ENCODE assay signal across 1 cellular context in genomic region chr6:42984001-42984923, GRCh38.
TF ChIP-seq lines count a peak whose summit lies in the region.

Gene PPP2R5D, plus strand, starts transcription at chr6:42984570. Its CDS starts 108 bp downstream, at chr6:42984678.

TF ChIP-seq in GM12878, 131 proteins besides CTCF, POLR2A, EP300 and RAD21 (continued from another document):
- TF ChIP-seq BCLAF1 (IDR thresholded peaks at IDR 0.05) (no peak), MEF2A (IDR thresholded peaks at IDR 0.05; ENCODE audit: insufficient read depth, low read depth, low read length) (no peak), SMAD1 (IDR thresholded peaks at IDR 0.05; ENCODE audit: low read depth, partially characterized antibody) (peak; percentile 65), NR2F1 (conservative IDR thresholded peaks at IDR 0.05) (peak; percentile 52), JUNB (IDR thresholded peaks at IDR 0.05) (no peak), CREB1 (IDR thresholded peaks at IDR 0.05; ENCODE audit: low read depth) (peak; percentile 72), ZNF217 (IDR thresholded peaks at IDR 0.05) (no peak), MLLT1 (IDR thresholded peaks at IDR 0.05) (peak; percentile 79), TARDBP (IDR thresholded peaks at IDR 0.05; ENCODE audit: borderline replicate concordance) (no peak), PML (IDR thresholded peaks at IDR 0.05; ENCODE audit: low read length) (peak; percentile 83), DPF2 (IDR thresholded peaks at IDR 0.05) (peak; percentile 30; the same call in 1 of the 2 replicates), CBX3 (IDR thresholded peaks at IDR 0.05; ENCODE audit: borderline replicate concordance, low read depth) (no peak), SMAD5 (IDR thresholded peaks at IDR 0.05; ENCODE audit: low read depth) (peak; percentile 64; the same call in 1 of the 2 replicates), POLR2AphosphoS5 (IDR thresholded peaks at IDR 0.05; ENCODE audit: low read length) (peak; percentile 96), YY1 (IDR thresholded peaks at IDR 0.05; ENCODE audit: low read depth, low read length) (peak; percentile 81), POU2F2 (IDR thresholded peaks at IDR 0.05; ENCODE audit: borderline replicate concordance, low read depth, low read length) (peak; percentile 77; the same call in 2 of the 3 replicates), MYC (IDR thresholded peaks at IDR 0.05; ENCODE audit: insufficient read depth, insufficient read length, insufficient replicate concordance, low read length, severe bottlenecking) (no peak), BACH1 (IDR thresholded peaks at IDR 0.05; ENCODE audit: borderline replicate concordance) (no peak; the same call in 1 of the 2 replicates), E2F8 (IDR thresholded peaks at IDR 0.05; ENCODE audit: low read depth, partially characterized antibody) (no peak), BHLHE40 (IDR thresholded peaks at IDR 0.05; ENCODE audit: borderline replicate concordance in 1 of 2, low read depth in 2 of 2, low read length in 1 of 2) (peak; percentile 55 to 57; a peak in 3 of 4 replicates), RELB (IDR thresholded peaks at IDR 0.05; ENCODE audit: low read depth) (0 out of 2 replicates have a peak, but pooled peaks have one; percentile 41), GATAD2B (conservative IDR thresholded peaks at IDR 0.05; ENCODE audit: low read depth) (no peak; the same call in 1 of the 2 replicates), TCF12 (IDR thresholded peaks at IDR 0.05; ENCODE audit: low read depth, low read length) (peak; percentile 32; the same call in 1 of the 2 replicates), LARP7 (IDR thresholded peaks at IDR 0.05) (peak; percentile 12; the same call in 1 of the 2 replicates), EGR1 (IDR thresholded peaks at IDR 0.05; ENCODE audit: borderline replicate concordance in 1 of 2, low read depth in 2 of 2, low read length in 2 of 2) (peak in 1 of 2 experiments; percentile 86; a peak in 2 of 3 replicates), CBFB (IDR thresholded peaks at IDR 0.05; ENCODE audit: low read depth) (peak; percentile 31; the same call in 1 of the 2 replicates), FOS (IDR thresholded peaks at IDR 0.05; ENCODE audit: borderline replicate concordance, extremely low read depth, insufficient read length) (peak; percentile 39), RFX5 (IDR thresholded peaks at IDR 0.05; ENCODE audit: low read depth, low read length) (peak; percentile 99), TAF1 (IDR thresholded peaks at IDR 0.05; ENCODE audit: borderline replicate concordance, low read depth, low read length) (peak; percentile 71; the same call in 1 of the 2 replicates), PAX5 (IDR thresholded peaks at IDR 0.05; ENCODE audit: borderline replicate concordance, low read depth, low read length) (no peak), PBX3 (IDR thresholded peaks at IDR 0.05; ENCODE audit: insufficient replicate concordance, low read depth, low read length) (no peak), GABPA (IDR thresholded peaks at IDR 0.05; ENCODE audit: low read depth) (no peak), PRDM15 (CRISPR knock-in tag; IDR thresholded peaks at IDR 0.05) (no peak), SUZ12 (IDR thresholded peaks at IDR 0.05; ENCODE audit: unreplicated experiment) (no peak), IKZF1 (conservative IDR thresholded peaks at IDR 0.05) (peak; percentile 35), KAT2A (conservative IDR thresholded peaks at IDR 0.05; ENCODE audit: control insufficient read depth, low read depth, low read length) (no peak), ZBTB11 (CRISPR knock-in tag; IDR thresholded peaks at IDR 0.05) (no peak), POLR2AphosphoS2 (IDR thresholded peaks at IDR 0.05; ENCODE audit: low read depth, low read length) (peak; percentile 91), FOXK2 (IDR thresholded peaks at IDR 0.05) (no peak), NBN (IDR thresholded peaks at IDR 0.05) (peak; percentile 46; the same call in 1 of the 2 replicates), HDGF (IDR thresholded peaks at IDR 0.05) (0 out of 2 replicates have a peak, but pooled peaks have one; percentile 37), SIX5 (IDR thresholded peaks at IDR 0.05; ENCODE audit: low read depth, low read length, severe bottlenecking) (no peak), ESRRA (IDR thresholded peaks at IDR 0.05; ENCODE audit: low read length) (no peak), SPI1 (IDR thresholded peaks at IDR 0.05; ENCODE audit: borderline replicate concordance, insufficient read depth, low read depth, low read length) (0 out of 2 replicates have a peak, but pooled peaks have one; percentile 26), BCL11A (IDR thresholded peaks at IDR 0.05; ENCODE audit: low read depth, low read length) (no peak)
- TF ChIP-seq, protein P1, sequence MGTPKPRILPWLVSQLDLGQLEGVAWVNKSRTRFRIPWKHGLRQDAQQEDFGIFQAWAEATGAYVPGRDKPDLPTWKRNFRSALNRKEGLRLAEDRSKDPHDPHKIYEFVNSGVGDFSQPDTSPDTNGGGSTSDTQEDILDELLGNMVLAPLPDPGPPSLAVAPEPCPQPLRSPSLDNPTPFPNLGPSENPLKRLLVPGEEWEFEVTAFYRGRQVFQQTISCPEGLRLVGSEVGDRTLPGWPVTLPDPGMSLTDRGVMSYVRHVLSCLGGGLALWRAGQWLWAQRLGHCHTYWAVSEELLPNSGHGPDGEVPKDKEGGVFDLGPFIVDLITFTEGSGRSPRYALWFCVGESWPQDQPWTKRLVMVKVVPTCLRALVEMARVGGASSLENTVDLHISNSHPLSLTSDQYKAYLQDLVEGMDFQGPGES (IDR thresholded peaks at IDR 0.05): peak; percentile 75; the same call in 1 of the 2 replicates
